In the genomic region with DNA sequence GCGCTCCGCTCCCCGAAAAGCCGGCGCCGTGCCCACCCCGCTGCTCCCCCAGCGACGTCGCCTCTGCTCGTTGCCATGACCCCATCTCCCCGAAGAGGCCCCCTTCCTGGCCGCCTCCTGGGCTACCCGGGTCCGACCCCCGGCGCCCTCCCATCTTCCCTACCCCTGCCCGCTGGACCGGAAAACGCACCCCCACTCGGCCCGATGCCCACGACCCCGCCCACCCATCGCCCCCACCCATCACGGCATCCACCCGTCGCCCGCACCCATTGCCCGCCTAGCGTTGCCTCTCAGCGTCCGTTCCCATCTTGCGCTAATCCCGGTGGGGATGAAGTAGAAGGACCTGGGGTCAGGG, we compare ENCODE assay signal across 8 cellular contexts. TPM values are rescaled to one million over a fixed set of nuclear protein-coding genes. Genes with fewer than 3 reads are reported as not detected.
A peak's percentile ranks its signal among the peaks of the same experiment; 100 is the strongest.
DNase-seq lines count a peak whose midpoint lies in the region; ATAC-seq and TF ChIP-seq lines count a peak whose summit lies in the region.

No MANE protein-coding gene starts in this region.

- CTCF ChIA-PET in activated naive CD4-positive, alpha-beta T cell treated with anti-CD3 and anti-CD28 coated beads for 36 hours (lab: Charles Lee): no interaction called here

- H3K9me3 ChIP-seq in upper lobe of right lung: no peaks in the 10 kb centered on the region

- peak overlapping the region; percentile 66 for H3K27ac Mint-ChIP-seq in activated naive CD4-positive, alpha-beta T cell treated with anti-CD3 and anti-CD28 coated beads for 36 hours

- intact Hi-C loops in activated naive CD4-positive, alpha-beta T cell treated with anti-CD3 and anti-CD28 coated beads for 36 hours (cut with micrococcal nuclease): loop anchor here (2.0 kb wide), 2 partner anchors 53 to 67 kb away; a partner anchor contains a TSS
- intact Hi-C loops in lower leg skin (cut with DNase I; ENCODE audit: low total_unique reads): no loop called here
- intact Hi-C loops in upper lobe of right lung (cut with DNase I): no loop called here

- in situ Hi-C loops in astrocyte of the spinal cord (cut with HindIII; ENCODE audit: low sequenced_read_pairs): no loop called here

- H3K27me3 ChIP-seq in upper lobe of right lung: no peaks in the 10 kb centered on the region

- H3K4me1 ChIP-seq in upper lobe of right lung: no peaks in the 10 kb centered on the region

- peaks cover 22% of the 10 kb centered on the region for H3K4me1 Mint-ChIP-seq in activated naive CD4-positive, alpha-beta T cell treated with anti-CD3 and anti-CD28 coated beads for 36 hours (ENCODE audit: low read depth)

- H3K36me3 Mint-ChIP-seq in activated naive CD4-positive, alpha-beta T cell treated with anti-CD3 and anti-CD28 coated beads for 36 hours (ENCODE audit: low read depth): peaks cover 4% of the 10 kb centered on the region

- H3K4me3 ChIP-seq in astrocyte of the spinal cord (ENCODE audit: low read depth, low read length) (peak overlapping the region; percentile 71), lower leg skin (ENCODE audit: low read depth, poor library complexity, severe bottlenecking) (peak overlapping the region; percentile 32), upper lobe of right lung (peak overlapping the region; percentile 75)

- 0 to 56% methylated on average over 16 to 34 of the region's 35 CpGs for WGBS in lower leg skin, 2 donors

- no peak for DNase-seq in activated naive CD4-positive, alpha-beta T cell treated with anti-CD3 and anti-CD28 coated beads for 36 hours
- no peak for DNase-seq in activated naive CD4-positive, alpha-beta T cell treated with Interleukin-2 at 50 U/mL for 16 hours
- DNase-seq in astrocyte of the spinal cord (ENCODE audit: low read depth, low spot score) (no peak), lower leg skin (ENCODE audit: low spot score in 2 of 2) (no peak), upper lobe of right lung (no peak), NCI-H1694 treated with DMSO at 0.1 percent for 48 hours (lab: John Stamatoyannopoulos, UW) (no peak), mucosa of gallbladder (ENCODE audit: low spot score) (no peak)

- peak overlapping the region; percentile 74 for H3K27ac ChIP-seq in upper lobe of right lung

- ATAC-seq in upper lobe of right lung (no peak), GM21526 (IDR thresholded peaks at IDR 0.05; ENCODE audit: low FRiP score, unreplicated experiment) (no peak)

- no peaks in the 10 kb centered on the region for H3K9me3 Mint-ChIP-seq in activated naive CD4-positive, alpha-beta T cell treated with anti-CD3 and anti-CD28 coated beads for 36 hours

- H3K27me3 Mint-ChIP-seq in activated naive CD4-positive, alpha-beta T cell treated with anti-CD3 and anti-CD28 coated beads for 36 hours (ENCODE audit: low read depth): no peaks in the 10 kb centered on the region

- H3K4me3 Mint-ChIP-seq in activated naive CD4-positive, alpha-beta T cell treated with anti-CD3 and anti-CD28 coated beads for 36 hours: peak overlapping the region; percentile 84

- TF ChIP-seq CTCF in astrocyte of the spinal cord (IDR thresholded peaks at IDR 0.05; ENCODE audit: low read depth, low read length) (no peak), lower leg skin (IDR thresholded peaks at IDR 0.05) (no peak), upper lobe of right lung (IDR thresholded peaks at IDR 0.05) (no peak)

- peaks cover 25% of the 10 kb centered on the region for H3K36me3 ChIP-seq in upper lobe of right lung

- no peak for TF ChIP-seq POLR2A in lower leg skin (IDR thresholded peaks at IDR 0.05)

RNA-seq across cellular contexts. Expression of a gene that starts 0.4 kb away (rescaled TPM):
- total RNA-seq in activated naive CD4-positive, alpha-beta T cell treated with anti-CD3 and anti-CD28 coated beads for 36 hours: 10 to 100 TPM; 93.6 to 96.9 TPM
- total RNA-seq in lower leg skin: 10 to 100 TPM; 50.5 to 83.5 (median 61.5) TPM
- total RNA-seq in upper lobe of right lung: 108 TPM
- total RNA-seq in mucosa of gallbladder: 157 TPM

RNA-seq across cellular contexts. Expression of a gene that starts 6.6 kb away (rescaled TPM):
- 10 to 100 TPM; 39.7 to 43.7 TPM for total RNA-seq in activated naive CD4-positive, alpha-beta T cell treated with anti-CD3 and anti-CD28 coated beads for 36 hours
- 10 to 100 TPM; 18.9 to 37.0 (median 22.7) TPM for total RNA-seq in lower leg skin
- 82.0 TPM for total RNA-seq in upper lobe of right lung
- 71.3 TPM for total RNA-seq in mucosa of gallbladder

RNA-seq across cellular contexts. Expression of a gene that starts 8.9 kb away (rescaled TPM):
- total RNA-seq in activated naive CD4-positive, alpha-beta T cell treated with anti-CD3 and anti-CD28 coated beads for 36 hours: 10 to 100 TPM; 20.3 to 21.1 TPM
- total RNA-seq in lower leg skin (10 to 100 TPM; 71.0 to 93.5 (median 78.4) TPM), upper lobe of right lung (193 TPM), mucosa of gallbladder (108 TPM)

RNA-seq across cellular contexts. Expression of a gene that starts 20.7 kb away (rescaled TPM):
- 1 to 10 TPM; 5.9 to 7.6 TPM for total RNA-seq in activated naive CD4-positive, alpha-beta T cell treated with anti-CD3 and anti-CD28 coated beads for 36 hours
- 10 to 100 TPM; 10.2 to 30.2 (median 13.5) TPM for total RNA-seq in lower leg skin
- 49.0 TPM for total RNA-seq in upper lobe of right lung
- 75.6 TPM for total RNA-seq in mucosa of gallbladder

RNA-seq across cellular contexts. Expression of a gene that starts 26.0 kb away (rescaled TPM):
- 10 to 100 TPM; 63.7 to 66.5 TPM for total RNA-seq in activated naive CD4-positive, alpha-beta T cell treated with anti-CD3 and anti-CD28 coated beads for 36 hours
- 10 to 100 TPM; 34.1 to 89.6 (median 49.0) TPM for total RNA-seq in lower leg skin
- total RNA-seq in upper lobe of right lung: 43.9 TPM
- 49.8 TPM for total RNA-seq in mucosa of gallbladder
